In genomic region chr10:27944005-27944404, GRCh38 we compare ENCODE assay signal across 26 cellular contexts. TPM values are rescaled to one million over a fixed set of nuclear protein-coding genes. Genes with fewer than 3 reads are reported as not detected.
"Had no signal": no experiment of that assay in that cellular context is flagged by ENCODE, and none has a peak within 500 bp of the region (broad histone marks: within the 10 kb centered on the region; RNA-seq: fewer than 3 reads in every experiment).

No MANE protein-coding gene starts in this region.

- H3K27me3 ChIP-seq: brain microvascular endothelial cell, cardiac muscle cell, Peyer's patch had no signal

- DNase-seq: activated CD4-positive, alpha-beta T cell treated with anti-CD3 and anti-CD28 coated beads for 48 hours; activated CD4-positive, alpha-beta T cell treated with anti-CD3 and anti-CD28 coated beads, Interleukin-2, amount 50 U/mL, for 4 hours; activated CD4-positive, CD25-positive, alpha-beta regulatory T cell treated with anti-CD3 and anti-CD28 coated beads, Interleukin-2, amount 50 U/mL, for 72 hours; activated CD8-positive, alpha-beta T cell treated with anti-CD3 and anti-CD28 coated beads, Interleukin-2, amount 10 ng/mL, durations not matched to agents 7 days and 5 days; activated effector memory CD4-positive, alpha-beta T cell treated with Interleukin-2 at 50 U/mL for 16 hours; activated naive CD4-positive, alpha-beta T cell; activated naive CD8-positive, alpha-beta T cell treated with anti-CD3 and anti-CD28 coated beads, Interleukin-2, amount 50 U/mL, for 24 hours; activated T-cell treated with anti-CD3 and anti-CD28 coated beads, Interleukin-2, amount 50 U/mL, for 24 hours; amniotic stem cell; brain microvascular endothelial cell; NCI-H1092 treated with DMSO at 0.1 percent for 48 hours; NCI-H1417 treated with DMSO at 0.1 percent for 48 hours; NCI-H1694; NCI-H2029; NCI-H2107; NCI-H345; NCI-H510A; NCI-H69; Peyer's patch; SHP77 had no signal

- H3K4me3 ChIP-seq: cardiac muscle cell, Peyer's patch had no signal

- H3K4me2 ChIP-seq: KMS-11 had no signal

- H3K27ac ChIP-seq: brain microvascular endothelial cell, cardiac muscle cell, KMS-11, Peyer's patch had no signal

- ATAC-seq: activated CD8-positive, alpha-beta T cell treated with anti-CD3 and anti-CD28 coated beads, Interleukin-2, amount 10 ng/mL, durations not matched to agents 7 days and 5 days; activated naive CD4-positive, alpha-beta T cell treated with anti-CD3 and anti-CD28 coated beads, Interleukin-2, amount 50 U/mL, for 72 hours; activated naive CD8-positive, alpha-beta T cell treated with anti-CD3 and anti-CD28 coated beads, Interleukin-2, amount 50 U/mL, for 24 hours; WTC11 had no signal

- H3K4me1 ChIP-seq: Peyer's patch had no signal

- H3K9me3 ChIP-seq: Peyer's patch had no signal

- H3K9ac ChIP-seq: KMS-11 had no signal

- H3K36me3 ChIP-seq: brain microvascular endothelial cell, cardiac muscle cell, Peyer's patch had no signal

RNA-seq across cellular contexts. Expression of gene ODAD2, which starts 54.9 kb away (rescaled TPM):
- total RNA-seq: activated CD8-positive, alpha-beta T cell treated with anti-CD3 and anti-CD28 coated beads, Interleukin-2, amount 10 ng/mL, durations not matched to agents 7 days and 5 days; activated T-helper 1 cell treated with anti-CD3 and anti-CD28 coated beads, Interleukin-12 subunit alpha, Interleukin-12 subunit beta, Interleukin-2, Interleukin-4 antibody, amounts not matched to agents 30 ng/mL and 10 ng/mL and 1 ng/mL, durations not matched to agents 14 hours and 24 hours and 36 hours; Peyer's patch; SK-MEL-5 had no signal
